In genomic region chr7:44058759-44059218, GRCh38 we compare ENCODE assay signal across 1 cellular context.
A peak's percentile ranks its signal among the peaks of the same experiment; 100 is the strongest.
TF ChIP-seq lines count a peak whose summit lies in the region.

No MANE protein-coding gene starts in this region.

TF ChIP-seq in GM12878, 131 proteins besides CTCF, POLR2A, EP300 and RAD21:
- TF ChIP-seq CREM (IDR thresholded peaks at IDR 0.05; ENCODE audit: low read depth) (peak; percentile 27; the same call in 1 of the 2 replicates), PRDM15 (CRISPR knock-in tag; IDR thresholded peaks at IDR 0.05) (no peak)
